8 cellular contexts compared by ENCODE assay signal in the genomic region with DNA sequence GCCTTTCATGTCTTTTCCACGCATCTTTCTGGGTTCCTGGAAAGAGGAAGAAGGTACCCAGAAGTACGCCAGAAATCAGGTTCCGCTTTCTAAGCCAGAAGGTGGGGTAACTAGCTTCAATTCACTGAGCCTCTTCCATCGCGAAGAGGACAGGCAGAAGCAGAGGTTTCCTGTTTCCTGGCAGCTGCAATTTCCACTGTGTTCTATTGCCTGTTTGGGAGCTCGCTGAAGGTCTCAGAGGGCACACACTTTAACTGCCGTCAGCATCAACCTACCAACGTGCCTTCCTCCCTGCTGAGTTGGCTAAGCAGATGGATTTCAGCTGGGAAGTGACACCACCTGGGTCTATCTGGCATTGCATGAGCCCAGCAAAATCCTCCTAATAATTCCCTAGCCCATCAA. TPM values are rescaled to one million over a fixed set of nuclear protein-coding genes. Genes with fewer than 3 reads are reported as not detected.
DNase-seq lines count a peak whose midpoint lies in the region; ATAC-seq, FAIRE-seq and TF ChIP-seq lines count a peak whose summit lies in the region.

No MANE protein-coding gene starts in this region.

- H3K4me1 Mint-ChIP-seq in CD14-positive monocyte: peaks cover 68% of the 10 kb centered on the region
- H3K4me1 Mint-ChIP-seq in activated CD8-positive, alpha-beta T cell treated with anti-CD3 and anti-CD28 coated beads for 36 hours (ENCODE audit: low read depth): peaks cover 17% of the 10 kb centered on the region

- H3K9me3 Mint-ChIP-seq in CD14-positive monocyte: peaks cover 0 to 1% (median 0%) of the 10 kb centered on the region in 7 donors
- no peaks in the 10 kb centered on the region for H3K9me3 Mint-ChIP-seq in activated CD8-positive, alpha-beta T cell treated with anti-CD3 and anti-CD28 coated beads for 36 hours

- intact Hi-C loops in CD14-positive monocyte (cut with micrococcal nuclease): loop anchor here (5.0 kb wide), 2 partner anchors 47 to 52 kb away; no protein-coding TSS in a partner anchor
- intact Hi-C loops in activated CD8-positive, alpha-beta T cell treated with anti-CD3 and anti-CD28 coated beads for 36 hours (cut with micrococcal nuclease): no loop called here
- intact Hi-C loops in posterior cingulate gyrus (cut with DNase I): no loop called here

- no peaks in the 10 kb centered on the region for H3K27me3 Mint-ChIP-seq in CD14-positive monocyte (ENCODE audit: low read depth in 3 of 3)
- no peaks in the 10 kb centered on the region for H3K27me3 Mint-ChIP-seq in activated CD8-positive, alpha-beta T cell treated with anti-CD3 and anti-CD28 coated beads for 36 hours

- peaks cover 80 to 96% of the 10 kb centered on the region in 2 donors for H3K36me3 Mint-ChIP-seq in CD14-positive monocyte
- H3K36me3 Mint-ChIP-seq in activated CD8-positive, alpha-beta T cell treated with anti-CD3 and anti-CD28 coated beads for 36 hours (ENCODE audit: low read depth): no peaks in the 10 kb centered on the region

- peak overlapping the region in 1 of 2 donors; percentile 15 for H3K4me3 Mint-ChIP-seq in CD14-positive monocyte
- H3K4me3 Mint-ChIP-seq in activated CD8-positive, alpha-beta T cell treated with anti-CD3 and anti-CD28 coated beads for 36 hours: peak overlapping the region; percentile 45

- peak; percentile 87 for FAIRE-seq in GM19239 (lab: Jason Lieb, UNC)

- POLR2A ChIA-PET in activated CD8-positive, alpha-beta T cell treated with anti-CD3 and anti-CD28 coated beads for 36 hours (lab: Charles Lee): interaction anchor here (0.6 to 1.2 kb wide), 3 partner anchors 9 to 110 kb away, joined by 3 to 6 read pairs (median 3); no protein-coding TSS in a partner anchor

- peak; percentile 80 for ATAC-seq in activated CD8-positive, alpha-beta T cell treated with anti-CD3 and anti-CD28 coated beads for 36 hours
- ATAC-seq in HG02798 (IDR thresholded peaks at IDR 0.05; ENCODE audit: poor library complexity, unreplicated experiment) (no peak), HG02588 (IDR thresholded peaks at IDR 0.05; ENCODE audit: unreplicated experiment) (no peak)

- CTCF ChIA-PET in activated CD8-positive, alpha-beta T cell treated with anti-CD3 and anti-CD28 coated beads for 36 hours (lab: Charles Lee): interaction anchor here (0.7 to 3.0 kb wide), 12 partner anchors 9 to 335 kb away, joined by 3 to 13 read pairs (median 4); a partner anchor contains a TSS

- DNase-seq in CD14-positive monocyte (ENCODE audit: low spot score) (peak; percentile 76), GM19239 (ENCODE audit: insufficient read length, low spot score) (peak; percentile 34), NCI-H2107 (lab: John Stamatoyannopoulos, UW) (peak; percentile 66), kidney tubule cell (ENCODE audit: low spot score) (peak; percentile 72), posterior cingulate gyrus (no peak)
- DNase-seq in activated CD8-positive, alpha-beta T cell treated with anti-CD3 and anti-CD28 coated beads for 36 hours: peak; percentile 40

- H3K27ac Mint-ChIP-seq in CD14-positive monocyte: peak overlapping the region; percentile 87 to 98 (median 92)
- peak overlapping the region; percentile 76 for H3K27ac Mint-ChIP-seq in activated CD8-positive, alpha-beta T cell treated with anti-CD3 and anti-CD28 coated beads for 36 hours

- TF ChIP-seq CTCF in CD14-positive monocyte (IDR thresholded peaks at IDR 0.05): no peak
- no peak for TF ChIP-seq CTCF in activated CD8-positive, alpha-beta T cell treated with anti-CD3 and anti-CD28 coated beads for 36 hours (IDR thresholded peaks at IDR 0.05)

RNA-seq across cellular contexts. Expression of a gene that starts 10.0 kb away (rescaled TPM):
- 100 to 1,000 TPM; 557 to 697 TPM for polyA plus RNA-seq in CD14-positive monocyte
- total RNA-seq in activated CD8-positive, alpha-beta T cell treated with anti-CD3 and anti-CD28 coated beads for 36 hours: 1 to 10 TPM; 4.2 to 4.7 TPM

RNA-seq across cellular contexts. Expression of a gene that starts 55.3 kb away (rescaled TPM):
- 1,000 to 10,000 TPM; 1,064 to 1,089 TPM for polyA plus RNA-seq in CD14-positive monocyte
- 100 to 1,000 TPM; 128 to 134 TPM for total RNA-seq in activated CD8-positive, alpha-beta T cell treated with anti-CD3 and anti-CD28 coated beads for 36 hours

Comparison
In these comparisons a context has a peak if more than half of its experiments do, and no peak if none do; other contexts are left out.
1. DNase-seq: peak in CD14-positive monocyte (single experiment), GM19239 (single experiment), NCI-H2107 (single experiment), activated CD8-positive, alpha-beta T cell treated with anti-CD3 and anti-CD28 coated beads for 36 hours (single experiment) and kidney tubule cell (single experiment); none in posterior cingulate gyrus (0 of 10).
2. intact Hi-C loops: an anchor here in CD14-positive monocyte (5.0 kb wide); none called in activated CD8-positive, alpha-beta T cell treated with anti-CD3 and anti-CD28 coated beads for 36 hours and posterior cingulate gyrus.